In the genomic region with DNA sequence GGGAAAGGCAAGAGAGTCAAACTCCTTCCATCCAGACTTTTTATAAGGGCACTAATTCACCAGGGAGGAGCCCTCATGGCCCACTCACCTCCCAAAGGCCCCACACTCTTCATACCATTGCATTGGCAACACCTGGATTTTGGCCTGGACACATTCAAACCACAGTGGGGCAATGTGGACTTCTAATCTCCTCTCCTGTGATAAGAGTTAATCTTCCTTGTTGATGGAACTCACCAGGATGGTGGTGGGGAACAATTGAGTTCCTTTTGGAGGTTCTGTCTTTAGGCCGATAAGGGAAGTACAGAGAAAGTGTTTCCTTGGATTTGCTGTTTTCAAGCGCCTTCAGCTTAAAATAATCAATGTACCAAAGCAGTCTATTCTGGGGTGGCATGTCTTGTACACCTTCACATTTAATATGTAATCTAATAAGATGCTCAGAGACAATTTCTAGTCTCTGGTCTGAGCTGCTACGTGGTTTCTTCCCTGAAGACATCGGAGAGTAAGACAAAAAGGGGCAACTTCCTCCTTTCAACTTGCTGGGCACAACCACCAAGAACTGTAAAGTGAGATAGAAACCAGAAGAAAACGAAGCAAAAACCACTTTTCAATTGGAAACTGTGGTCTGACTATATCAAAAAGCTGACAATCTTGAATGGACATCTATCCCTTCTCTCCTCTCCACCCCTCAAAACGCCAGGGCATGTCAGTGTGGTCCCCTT, we compare ENCODE assay signal across 18 cellular contexts.
DNase-seq lines count a peak whose midpoint lies in the region; TF ChIP-seq lines count a peak whose summit lies in the region.
"Had no signal": no experiment of that assay in that cellular context is flagged by ENCODE, and none has a peak within 500 bp of the region (broad histone marks: within the 10 kb centered on the region; RNA-seq: fewer than 3 reads in every experiment).

No MANE protein-coding gene starts in this region.

- H3K9me3 ChIP-seq in H9 (ENCODE audit: control insufficient read depth, low read depth, low read length): no peaks in the 10 kb centered on the region
- H3K9me3 ChIP-seq: thyroid gland had no signal

- no peak overlapping the region for H3K18ac ChIP-seq in H9 (ENCODE audit: insufficient read length, low read depth, low read length)

- no peak overlapping the region for H2BK5ac ChIP-seq in H9 (ENCODE audit: insufficient read length, low read length)

- no peak overlapping the region for H3K23ac ChIP-seq in H9 (ENCODE audit: insufficient read length, low read depth, low read length)

- H2AK5ac ChIP-seq in H9 (ENCODE audit: insufficient read length, low read length): no peak overlapping the region

- H3K4ac ChIP-seq in H9 (ENCODE audit: low read depth, low read length): no peak overlapping the region

- H4K20me1 ChIP-seq in H9 (ENCODE audit: control insufficient read depth, insufficient read depth, insufficient read length): no peaks in the 10 kb centered on the region

- no peak overlapping the region for H4K5ac ChIP-seq in H9 (ENCODE audit: insufficient read length, low read depth, low read length)

- no peaks in the 10 kb centered on the region for H3K79me1 ChIP-seq in H9 (ENCODE audit: insufficient read depth, low read depth, low read length, poor library complexity, severe bottlenecking)

- no peak overlapping the region for H2BK20ac ChIP-seq in H9 (ENCODE audit: low read depth, low read length, poor library complexity, severe bottlenecking)

- no peaks in the 10 kb centered on the region for H3K23me2 ChIP-seq in H9 (ENCODE audit: insufficient read length, low read depth, low read length, poor library complexity, severe bottlenecking)

- peak; percentile 5 for DNase-seq in NCI-H146 (lab: John Stamatoyannopoulos, UW)
- DNase-seq in NCI-H146 treated with DMSO at 0.1 percent for 48 hours (lab: John Stamatoyannopoulos, UW; ENCODE audit: unreplicated experiment): no peak
- DNase-seq in HL-60 (ENCODE audit: low read depth in 1 of 2, low spot score in 1 of 2): peak in 1 of 2 experiments; percentile 48
- peak; percentile 75 for DNase-seq in OCI-M1 (lab: John Stamatoyannopoulos, UW)
- peak; percentile 38 for DNase-seq in pons (ENCODE audit: low spot score)
- no peak for DNase-seq in NAMALWA (ENCODE audit: low spot score)
- no peak for DNase-seq in H9
- no peak for DNase-seq in NCI-H1092 (lab: John Stamatoyannopoulos, UW)
- DNase-seq: activated effector memory CD4-positive, alpha-beta T cell treated with anti-CD3 and anti-CD28 coated beads, Interleukin-2, amount 50 U/mL, for 16 hours; anterior cingulate cortex; DMS153; foreskin keratinocyte; left colon; NCI-H2081; stimulated activated CD4-positive, alpha-beta T cell treated with anti-CD3 and anti-CD28 coated beads, Interleukin-4, amount 100 ng/mL, for 4 hours; thyroid gland had no signal

- H4K8ac ChIP-seq in H9 (replicated peaks; ENCODE audit: insufficient read length, low read depth, low read length): no peak overlapping the region

- no peak overlapping the region for H3K4me3 ChIP-seq in HL-60 (replicated peaks; ENCODE audit: insufficient read depth, low read length)
- H3K4me3 ChIP-seq: thyroid gland had no signal

- H3K36me3 Mint-ChIP-seq in H9 (ENCODE audit: insufficient read depth in 1 of 3, low read depth in 3 of 3): 0 out of 7 replicates have a peak, but pooled peaks cover 0 to 2% (median 0%) of the 10 kb centered on the region in 3 experiments

- H2BK12ac ChIP-seq in H9 (ENCODE audit: insufficient read length, low read depth, low read length): no peak overlapping the region

- no peaks in the 10 kb centered on the region; the same call in 1 of the 2 replicates for H3K79me2 ChIP-seq in H9 (ENCODE audit: insufficient read depth, low read length)

- H3K9ac ChIP-seq in H9 (ENCODE audit: extremely low read depth, insufficient read length, low read length): no peak overlapping the region

- peaks cover 49 to 65% of the 10 kb centered on the region in 2 experiments for H3K4me1 Mint-ChIP-seq in H9

- TF ChIP-seq CTCF in HL-60 (IDR thresholded peaks at IDR 0.05; ENCODE audit: insufficient read depth, low read length): no peak
- no peak for TF ChIP-seq CTCF in H9 (conservative IDR thresholded peaks at IDR 0.05)

- no peak overlapping the region for H3T11ph ChIP-seq in H9 (ENCODE audit: low read length)

- H2BK120ac ChIP-seq in H9 (ENCODE audit: low read depth, low read length, poor library complexity, severe bottlenecking): no peak overlapping the region

- no peak overlapping the region for H4K91ac ChIP-seq in H9 (ENCODE audit: insufficient read length, low read depth, low read length)

- no peak overlapping the region for H3K14ac ChIP-seq in H9 (ENCODE audit: insufficient read depth, low read length)

- H3K4me3 Mint-ChIP-seq in H9: no peak overlapping the region

- no peaks in the 10 kb centered on the region for H3K9me3 Mint-ChIP-seq in H9

- peaks cover 12% of the 10 kb centered on the region for H3K4me1 ChIP-seq in H9 (ENCODE audit: insufficient read depth, low read length)
- H3K4me1 ChIP-seq: thyroid gland had no signal

- H2BK15ac ChIP-seq in H9 (ENCODE audit: low read depth, low read length): no peak overlapping the region

- no peak overlapping the region for H3K56ac ChIP-seq in H9 (ENCODE audit: insufficient read length, low read depth, low read length)

- no peak overlapping the region for H3K27ac Mint-ChIP-seq in H9

- H3K27me3 Mint-ChIP-seq in H9 (ENCODE audit: low read depth): peaks cover 3% of the 10 kb centered on the region; the same call in 1 of the 2 replicates

- H3K4me2 ChIP-seq in H9 (ENCODE audit: insufficient read depth, insufficient read length, low read length): no peak overlapping the region

- H3K27ac ChIP-seq in HL-60 (replicated peaks): peak overlapping the region; percentile 40
- no peak overlapping the region for H3K27ac ChIP-seq in H9 (ENCODE audit: insufficient read length, low read depth, low read length)
- H3K27ac ChIP-seq: 22Rv1, C4-2B, foreskin keratinocyte, thyroid gland had no signal

- H2AFZ ChIP-seq in H9 (ENCODE audit: low read length): no peak overlapping the region

- WGBS in H9 (ENCODE audit: extremely low coverage, insufficient read length, low lambda C conversion rate): no CpG with 5 or more reads among the region's 6 CpGs

- no peaks in the 10 kb centered on the region for H3K27me3 ChIP-seq in HL-60 (ENCODE audit: insufficient read depth, poor library complexity, severe bottlenecking)
- no peaks in the 10 kb centered on the region for H3K27me3 ChIP-seq in H9 (ENCODE audit: insufficient read depth, low read length)
- H3K27me3 ChIP-seq: foreskin keratinocyte, thyroid gland had no signal

Comparison
In these comparisons a context has a peak if more than half of its experiments do, and no peak if none do; other contexts are left out.
1. DNase-seq: peak in NCI-H146 (single experiment), OCI-M1 (single experiment) and pons (single experiment); none in NCI-H146 treated with DMSO at 0.1 percent for 48 hours (single experiment), NAMALWA (single experiment), H9 (single experiment) and NCI-H1092 (single experiment).